ENCODE assay signal across 1 cellular context in the genomic region with DNA sequence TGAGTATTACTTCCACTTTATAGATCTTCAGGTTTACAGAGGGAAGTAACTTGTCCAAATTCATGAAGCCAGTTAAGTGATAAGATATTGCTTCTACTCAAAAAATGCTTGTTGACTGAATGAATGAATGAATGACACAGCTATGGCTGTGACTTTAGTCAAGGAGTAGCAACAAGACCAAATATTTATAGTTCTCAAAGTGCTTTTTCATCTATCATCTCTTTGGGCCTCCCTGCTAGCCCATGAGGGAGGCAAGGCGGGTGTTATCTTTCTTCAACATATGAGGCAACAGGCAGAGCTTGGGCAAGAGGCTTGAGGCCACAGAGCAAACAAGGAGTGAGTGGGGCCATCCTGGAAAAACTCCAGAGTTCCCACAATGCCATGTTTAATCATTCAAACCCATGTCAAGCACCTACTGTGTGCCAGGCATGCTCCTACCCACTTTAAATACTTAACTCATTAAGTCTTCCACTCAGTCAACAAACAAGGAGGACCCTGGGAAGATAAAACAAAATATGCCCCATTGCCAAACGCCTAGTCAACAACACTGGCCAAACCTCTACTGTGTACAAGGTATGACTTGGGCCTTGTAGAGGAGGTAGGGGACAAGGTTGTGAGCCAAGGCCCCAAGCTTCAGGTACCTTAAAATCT.
TF ChIP-seq lines count a peak whose summit lies in the region.

No MANE protein-coding gene starts in this region.

TF ChIP-seq in K562, 482 proteins besides CTCF, POLR2A, EP300 and RAD21 (continued from another document and continues in another):
- TF ChIP-seq NELFE (IDR thresholded peaks at IDR 0.05; ENCODE audit: insufficient read depth, insufficient read length) (no peak), BCL6 (CRISPR knock-in tag; IDR thresholded peaks at IDR 0.05) (0 out of 2 replicates have a peak, but pooled peaks have one; percentile 36), RBM25 (IDR thresholded peaks at IDR 0.05; ENCODE audit: low read depth, low read length, severe bottlenecking) (no peak), RBM39 (optimal IDR thresholded peaks at IDR 0.05; ENCODE audit: low read depth, low read length) (no peak), ZEB2 (IDR thresholded peaks at IDR 0.05) (peak; percentile 58; the same call in 1 of the 2 replicates), CC2D1A (IDR thresholded peaks at IDR 0.05) (peak; percentile 29; the same call in 1 of the 2 replicates), PHF20 (IDR thresholded peaks at IDR 0.05; ENCODE audit: partially characterized antibody) (no peak), ZNF436 (CRISPR knock-in tag; IDR thresholded peaks at IDR 0.05) (no peak), ZFPM2 (CRISPR knock-in tag; IDR thresholded peaks at IDR 0.05) (no peak), NR1H2 (CRISPR knock-in tag; IDR thresholded peaks at IDR 0.05) (no peak), RHOXF2B (CRISPR knock-in tag; conservative IDR thresholded peaks at IDR 0.05) (0 out of 2 replicates have a peak, but pooled peaks have one; percentile 65), ZNF583 (CRISPR knock-in tag; IDR thresholded peaks at IDR 0.05) (peak; percentile 82; the same call in 1 of the 2 replicates), CBX1 (IDR thresholded peaks at IDR 0.05; ENCODE audit: low read depth) (no peak), TAF1 (IDR thresholded peaks at IDR 0.05; ENCODE audit: control insufficient read depth, extremely low read depth, insufficient read depth, low read length, severe bottlenecking) (no peak), ZC3H4 (CRISPR knock-in tag; IDR thresholded peaks at IDR 0.05; ENCODE audit: borderline replicate concordance) (no peak), KDM1A (IDR thresholded peaks at IDR 0.05) (peak; percentile 81 to 89), CAMTA2 (CRISPR knock-in tag; conservative IDR thresholded peaks at IDR 0.05) (0 out of 2 replicates have a peak, but pooled peaks have one; percentile 22), ETV5 (CRISPR knock-in tag; IDR thresholded peaks at IDR 0.05; ENCODE audit: low read depth) (peak; percentile 62; the same call in 1 of the 2 replicates), KLF13 (tag; IDR thresholded peaks at IDR 0.05; ENCODE audit: borderline replicate concordance, low read depth) (0 out of 2 replicates have a peak, but pooled peaks have one; percentile 7), ZNF282 (CRISPR knock-in tag; IDR thresholded peaks at IDR 0.05) (no peak), ZNF507 (tag; conservative IDR thresholded peaks at IDR 0.05) (no peak), FOSL1 (tag; conservative IDR thresholded peaks at IDR 0.05) (peak; percentile 60), FOXP1 (CRISPR knock-in tag; IDR thresholded peaks at IDR 0.05) (no peak), ZNF668 (CRISPR knock-in tag; IDR thresholded peaks at IDR 0.05) (0 out of 2 replicates have a peak, but pooled peaks have one; percentile 28), DPF2 (IDR thresholded peaks at IDR 0.05) (peak; percentile 97), CREB1 (IDR thresholded peaks at IDR 0.05) (no peak; the same call in 1 of the 2 replicates), CREB1 (CRISPR knock-in tag; IDR thresholded peaks at IDR 0.05) (no peak), MYNN (IDR thresholded peaks at IDR 0.05) (peak; percentile 85), MYNN (CRISPR knock-in tag; IDR thresholded peaks at IDR 0.05) (no peak)
- TF ChIP-seq, protein P1, sequence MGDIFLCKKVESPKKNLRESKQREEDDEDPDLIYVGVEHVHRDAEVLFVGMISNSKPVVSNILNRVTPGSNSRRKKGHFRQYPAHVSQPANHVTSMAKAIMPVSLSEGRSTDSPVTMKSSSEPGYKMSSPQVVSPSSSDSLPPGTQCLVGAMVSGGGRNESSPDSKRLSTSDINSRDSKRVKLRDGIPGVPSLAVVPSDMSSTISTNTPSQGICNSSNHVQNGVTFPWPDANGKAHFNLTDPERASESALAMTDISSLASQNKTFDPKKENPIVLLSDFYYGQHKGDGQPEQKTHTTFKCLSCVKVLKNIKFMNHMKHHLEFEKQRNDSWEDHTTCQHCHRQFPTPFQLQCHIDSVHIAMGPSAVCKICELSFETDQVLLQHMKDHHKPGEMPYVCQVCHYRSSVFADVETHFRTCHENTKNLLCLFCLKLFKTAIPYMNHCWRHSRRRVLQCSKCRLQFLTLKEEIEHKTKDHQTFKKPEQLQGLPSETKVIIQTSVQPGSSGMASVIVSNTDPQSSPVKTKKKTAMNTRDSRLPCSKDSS (IDR thresholded peaks at IDR 0.05; ENCODE audit: low read depth, partially characterized antibody): no peak
- TF ChIP-seq, protein P2, sequence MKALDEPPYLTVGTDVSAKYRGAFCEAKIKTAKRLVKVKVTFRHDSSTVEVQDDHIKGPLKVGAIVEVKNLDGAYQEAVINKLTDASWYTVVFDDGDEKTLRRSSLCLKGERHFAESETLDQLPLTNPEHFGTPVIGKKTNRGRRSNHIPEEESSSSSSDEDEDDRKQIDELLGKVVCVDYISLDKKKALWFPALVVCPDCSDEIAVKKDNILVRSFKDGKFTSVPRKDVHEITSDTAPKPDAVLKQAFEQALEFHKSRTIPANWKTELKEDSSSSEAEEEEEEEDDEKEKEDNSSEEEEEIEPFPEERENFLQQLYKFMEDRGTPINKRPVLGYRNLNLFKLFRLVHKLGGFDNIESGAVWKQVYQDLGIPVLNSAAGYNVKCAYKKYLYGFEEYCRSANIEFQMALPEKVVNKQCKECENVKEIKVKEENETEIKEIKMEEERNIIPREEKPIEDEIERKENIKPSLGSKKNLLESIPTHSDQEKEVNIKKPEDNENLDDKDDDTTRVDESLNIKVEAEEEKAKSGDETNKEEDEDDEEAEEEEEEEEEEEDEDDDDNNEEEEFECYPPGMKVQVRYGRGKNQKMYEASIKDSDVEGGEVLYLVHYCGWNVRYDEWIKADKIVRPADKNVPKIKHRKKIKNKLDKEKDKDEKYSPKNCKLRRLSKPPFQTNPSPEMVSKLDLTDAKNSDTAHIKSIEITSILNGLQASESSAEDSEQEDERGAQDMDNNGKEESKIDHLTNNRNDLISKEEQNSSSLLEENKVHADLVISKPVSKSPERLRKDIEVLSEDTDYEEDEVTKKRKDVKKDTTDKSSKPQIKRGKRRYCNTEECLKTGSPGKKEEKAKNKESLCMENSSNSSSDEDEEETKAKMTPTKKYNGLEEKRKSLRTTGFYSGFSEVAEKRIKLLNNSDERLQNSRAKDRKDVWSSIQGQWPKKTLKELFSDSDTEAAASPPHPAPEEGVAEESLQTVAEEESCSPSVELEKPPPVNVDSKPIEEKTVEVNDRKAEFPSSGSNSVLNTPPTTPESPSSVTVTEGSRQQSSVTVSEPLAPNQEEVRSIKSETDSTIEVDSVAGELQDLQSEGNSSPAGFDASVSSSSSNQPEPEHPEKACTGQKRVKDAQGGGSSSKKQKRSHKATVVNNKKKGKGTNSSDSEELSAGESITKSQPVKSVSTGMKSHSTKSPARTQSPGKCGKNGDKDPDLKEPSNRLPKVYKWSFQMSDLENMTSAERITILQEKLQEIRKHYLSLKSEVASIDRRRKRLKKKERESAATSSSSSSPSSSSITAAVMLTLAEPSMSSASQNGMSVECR (CRISPR knock-in tag; IDR thresholded peaks at IDR 0.05): no peak
- TF ChIP-seq, protein P3, sequence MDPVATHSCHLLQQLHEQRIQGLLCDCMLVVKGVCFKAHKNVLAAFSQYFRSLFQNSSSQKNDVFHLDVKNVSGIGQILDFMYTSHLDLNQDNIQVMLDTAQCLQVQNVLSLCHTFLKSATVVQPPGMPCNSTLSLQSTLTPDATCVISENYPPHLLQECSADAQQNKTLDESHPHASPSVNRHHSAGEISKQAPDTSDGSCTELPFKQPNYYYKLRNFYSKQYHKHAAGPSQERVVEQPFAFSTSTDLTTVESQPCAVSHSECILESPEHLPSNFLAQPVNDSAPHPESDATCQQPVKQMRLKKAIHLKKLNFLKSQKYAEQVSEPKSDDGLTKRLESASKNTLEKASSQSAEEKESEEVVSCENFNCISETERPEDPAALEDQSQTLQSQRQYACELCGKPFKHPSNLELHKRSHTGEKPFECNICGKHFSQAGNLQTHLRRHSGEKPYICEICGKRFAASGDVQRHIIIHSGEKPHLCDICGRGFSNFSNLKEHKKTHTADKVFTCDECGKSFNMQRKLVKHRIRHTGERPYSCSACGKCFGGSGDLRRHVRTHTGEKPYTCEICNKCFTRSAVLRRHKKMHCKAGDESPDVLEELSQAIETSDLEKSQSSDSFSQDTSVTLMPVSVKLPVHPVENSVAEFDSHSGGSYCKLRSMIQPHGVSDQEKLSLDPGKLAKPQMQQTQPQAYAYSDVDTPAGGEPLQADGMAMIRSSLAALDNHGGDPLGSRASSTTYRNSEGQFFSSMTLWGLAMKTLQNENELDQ (CRISPR knock-in tag; IDR thresholded peaks at IDR 0.05; ENCODE audit: borderline replicate concordance): no peak
- TF ChIP-seq, protein P4, sequence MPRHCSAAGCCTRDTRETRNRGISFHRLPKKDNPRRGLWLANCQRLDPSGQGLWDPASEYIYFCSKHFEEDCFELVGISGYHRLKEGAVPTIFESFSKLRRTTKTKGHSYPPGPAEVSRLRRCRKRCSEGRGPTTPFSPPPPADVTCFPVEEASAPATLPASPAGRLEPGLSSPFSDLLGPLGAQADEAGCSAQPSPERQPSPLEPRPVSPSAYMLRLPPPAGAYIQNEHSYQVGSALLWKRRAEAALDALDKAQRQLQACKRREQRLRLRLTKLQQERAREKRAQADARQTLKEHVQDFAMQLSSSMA (CRISPR knock-in tag; IDR thresholded peaks at IDR 0.05): no peak
- TF ChIP-seq, protein P5, sequence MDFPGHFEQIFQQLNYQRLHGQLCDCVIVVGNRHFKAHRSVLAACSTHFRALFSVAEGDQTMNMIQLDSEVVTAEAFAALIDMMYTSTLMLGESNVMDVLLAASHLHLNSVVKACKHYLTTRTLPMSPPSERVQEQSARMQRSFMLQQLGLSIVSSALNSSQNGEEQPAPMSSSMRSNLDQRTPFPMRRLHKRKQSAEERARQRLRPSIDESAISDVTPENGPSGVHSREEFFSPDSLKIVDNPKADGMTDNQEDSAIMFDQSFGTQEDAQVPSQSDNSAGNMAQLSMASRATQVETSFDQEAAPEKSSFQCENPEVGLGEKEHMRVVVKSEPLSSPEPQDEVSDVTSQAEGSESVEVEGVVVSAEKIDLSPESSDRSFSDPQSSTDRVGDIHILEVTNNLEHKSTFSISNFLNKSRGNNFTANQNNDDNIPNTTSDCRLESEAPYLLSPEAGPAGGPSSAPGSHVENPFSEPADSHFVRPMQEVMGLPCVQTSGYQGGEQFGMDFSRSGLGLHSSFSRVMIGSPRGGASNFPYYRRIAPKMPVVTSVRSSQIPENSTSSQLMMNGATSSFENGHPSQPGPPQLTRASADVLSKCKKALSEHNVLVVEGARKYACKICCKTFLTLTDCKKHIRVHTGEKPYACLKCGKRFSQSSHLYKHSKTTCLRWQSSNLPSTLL (IDR thresholded peaks at IDR 0.05): no peak
- TF ChIP-seq, protein P6, sequence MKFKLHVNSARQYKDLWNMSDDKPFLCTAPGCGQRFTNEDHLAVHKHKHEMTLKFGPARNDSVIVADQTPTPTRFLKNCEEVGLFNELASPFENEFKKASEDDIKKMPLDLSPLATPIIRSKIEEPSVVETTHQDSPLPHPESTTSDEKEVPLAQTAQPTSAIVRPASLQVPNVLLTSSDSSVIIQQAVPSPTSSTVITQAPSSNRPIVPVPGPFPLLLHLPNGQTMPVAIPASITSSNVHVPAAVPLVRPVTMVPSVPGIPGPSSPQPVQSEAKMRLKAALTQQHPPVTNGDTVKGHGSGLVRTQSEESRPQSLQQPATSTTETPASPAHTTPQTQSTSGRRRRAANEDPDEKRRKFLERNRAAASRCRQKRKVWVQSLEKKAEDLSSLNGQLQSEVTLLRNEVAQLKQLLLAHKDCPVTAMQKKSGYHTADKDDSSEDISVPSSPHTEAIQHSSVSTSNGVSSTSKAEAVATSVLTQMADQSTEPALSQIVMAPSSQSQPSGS (CRISPR knock-in tag; IDR thresholded peaks at IDR 0.05): no peak
- TF ChIP-seq, protein P7, sequence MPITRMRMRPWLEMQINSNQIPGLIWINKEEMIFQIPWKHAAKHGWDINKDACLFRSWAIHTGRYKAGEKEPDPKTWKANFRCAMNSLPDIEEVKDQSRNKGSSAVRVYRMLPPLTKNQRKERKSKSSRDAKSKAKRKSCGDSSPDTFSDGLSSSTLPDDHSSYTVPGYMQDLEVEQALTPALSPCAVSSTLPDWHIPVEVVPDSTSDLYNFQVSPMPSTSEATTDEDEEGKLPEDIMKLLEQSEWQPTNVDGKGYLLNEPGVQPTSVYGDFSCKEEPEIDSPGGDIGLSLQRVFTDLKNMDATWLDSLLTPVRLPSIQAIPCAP (CRISPR knock-in tag; IDR thresholded peaks at IDR 0.05; ENCODE audit: borderline replicate concordance): no peak
- TF ChIP-seq, protein P8, sequence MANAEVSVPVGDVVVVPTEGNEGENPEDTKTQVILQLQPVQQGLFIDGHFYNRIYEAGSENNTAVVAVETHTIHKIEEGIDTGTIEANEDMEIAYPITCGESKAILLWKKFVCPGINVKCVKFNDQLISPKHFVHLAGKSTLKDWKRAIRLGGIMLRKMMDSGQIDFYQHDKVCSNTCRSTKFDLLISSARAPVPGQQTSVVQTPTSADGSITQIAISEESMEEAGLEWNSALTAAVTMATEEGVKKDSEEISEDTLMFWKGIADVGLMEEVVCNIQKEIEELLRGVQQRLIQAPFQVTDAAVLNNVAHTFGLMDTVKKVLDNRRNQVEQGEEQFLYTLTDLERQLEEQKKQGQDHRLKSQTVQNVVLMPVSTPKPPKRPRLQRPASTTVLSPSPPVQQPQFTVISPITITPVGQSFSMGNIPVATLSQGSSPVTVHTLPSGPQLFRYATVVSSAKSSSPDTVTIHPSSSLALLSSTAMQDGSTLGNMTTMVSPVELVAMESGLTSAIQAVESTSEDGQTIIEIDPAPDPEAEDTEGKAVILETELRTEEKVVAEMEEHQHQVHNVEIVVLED (CRISPR knock-in tag; IDR thresholded peaks at IDR 0.05): no peak
- TF ChIP-seq, protein P9, sequence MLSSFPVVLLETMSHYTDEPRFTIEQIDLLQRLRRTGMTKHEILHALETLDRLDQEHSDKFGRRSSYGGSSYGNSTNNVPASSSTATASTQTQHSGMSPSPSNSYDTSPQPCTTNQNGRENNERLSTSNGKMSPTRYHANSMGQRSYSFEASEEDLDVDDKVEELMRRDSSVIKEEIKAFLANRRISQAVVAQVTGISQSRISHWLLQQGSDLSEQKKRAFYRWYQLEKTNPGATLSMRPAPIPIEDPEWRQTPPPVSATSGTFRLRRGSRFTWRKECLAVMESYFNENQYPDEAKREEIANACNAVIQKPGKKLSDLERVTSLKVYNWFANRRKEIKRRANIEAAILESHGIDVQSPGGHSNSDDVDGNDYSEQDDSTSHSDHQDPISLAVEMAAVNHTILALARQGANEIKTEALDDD (IDR thresholded peaks at IDR 0.05): peak; percentile 62; the same call in 1 of the 2 replicates
- TF ChIP-seq, protein P10, sequence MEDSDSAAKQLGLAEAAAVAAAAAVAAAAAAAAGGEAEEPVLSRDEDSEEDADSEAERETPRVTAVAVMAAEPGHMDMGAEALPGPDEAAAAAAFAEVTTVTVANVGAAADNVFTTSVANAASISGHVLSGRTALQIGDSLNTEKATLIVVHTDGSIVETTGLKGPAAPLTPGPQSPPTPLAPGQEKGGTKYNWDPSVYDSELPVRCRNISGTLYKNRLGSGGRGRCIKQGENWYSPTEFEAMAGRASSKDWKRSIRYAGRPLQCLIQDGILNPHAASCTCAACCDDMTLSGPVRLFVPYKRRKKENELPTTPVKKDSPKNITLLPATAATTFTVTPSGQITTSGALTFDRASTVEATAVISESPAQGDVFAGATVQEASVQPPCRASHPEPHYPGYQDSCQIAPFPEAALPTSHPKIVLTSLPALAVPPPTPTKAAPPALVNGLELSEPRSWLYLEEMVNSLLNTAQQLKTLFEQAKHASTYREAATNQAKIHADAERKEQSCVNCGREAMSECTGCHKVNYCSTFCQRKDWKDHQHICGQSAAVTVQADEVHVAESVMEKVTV (CRISPR knock-in tag; IDR thresholded peaks at IDR 0.05): no peak; the same call in 1 of the 2 replicates
